In genomic region chr2:46793423-46794416, GRCh38 we compare ENCODE assay signal across 26 cellular contexts.
DNase-seq lines count a peak whose midpoint lies in the region; ATAC-seq, FAIRE-seq and TF ChIP-seq lines count a peak whose summit lies in the region.
"Had no signal": no experiment of that assay in that cellular context is flagged by ENCODE, and none has a peak within 500 bp of the region (broad histone marks: within the 10 kb centered on the region; RNA-seq: fewer than 3 reads in every experiment).

No MANE protein-coding gene starts in this region.

- no peak for DNase-seq in left ventricle myocardium superior
- DNase-seq in right atrium auricular region (ENCODE audit: low spot score): no peak
- DNase-seq in left kidney (ENCODE audit: low read depth, low spot score): peak; percentile 18
- DNase-seq in nephron progenitor cell: no peak
- DNase-seq in urothelium cell line (ENCODE audit: low spot score): no peak
- DNase-seq in D721Med (ENCODE audit: insufficient read length, low spot score): no peak
- no peak for DNase-seq in CD8-positive, alpha-beta T cell
- DNase-seq: activated CD4-positive, alpha-beta T cell treated with anti-CD3 and anti-CD28 coated beads for 4 hours; activated gamma-delta T cell treated with Interleukin-2 at 50 U/mL for 16 hours; activated T-cell treated with anti-CD3 and anti-CD28 coated beads, Interleukin-2, amount 50 U/mL, for 24 hours; AML-193; CD4-positive, alpha-beta memory T cell; DMS53; esophagus squamous epithelium; gastrocnemius medialis; GDM1; islet precursor cell; Karpas-422; NCI-H1092; NCI-H187 treated with DMSO at 0.1 percent for 48 hours had no signal

- H3K4me1 ChIP-seq in right atrium auricular region: no peaks in the 10 kb centered on the region
- H3K4me1 ChIP-seq in CD8-positive, alpha-beta T cell (ENCODE audit: insufficient read depth, low read length): no peaks in the 10 kb centered on the region
- H3K4me1 ChIP-seq: breast epithelium, esophagus squamous epithelium, gastrocnemius medialis, prostate gland had no signal

- H3K4me1 Mint-ChIP-seq in nephron progenitor cell: no peaks in the 10 kb centered on the region
- H3K4me1 Mint-ChIP-seq in CD8-positive, alpha-beta T cell (ENCODE audit: low read depth): no peaks in the 10 kb centered on the region
- H3K4me1 Mint-ChIP-seq: CD4-positive, alpha-beta memory T cell; GM23338 had no signal

- peaks cover 4% of the 10 kb centered on the region for H3K27me3 Mint-ChIP-seq in nephron progenitor cell (ENCODE audit: low read depth, poor library complexity)
- peaks cover 2% of the 10 kb centered on the region for H3K27me3 Mint-ChIP-seq in CD8-positive, alpha-beta T cell (ENCODE audit: low read depth)

- peaks cover 25% of the 10 kb centered on the region for H3K9me3 Mint-ChIP-seq in nephron progenitor cell
- peaks cover 13% of the 10 kb centered on the region for H3K9me3 Mint-ChIP-seq in CD8-positive, alpha-beta T cell
- H3K9me3 Mint-ChIP-seq: GM23338; natural killer cell treated with Interleukin-12 subunit alpha and Interleukin-12 subunit beta and Interleukin-15 and Interleukin-18, amount 100 ng/mL, for 72 hours had no signal

- CTCF ChIA-PET in CD8-positive, alpha-beta T cell (lab: Charles Lee): no interaction called here

- H3K27ac Mint-ChIP-seq in nephron progenitor cell: peak overlapping the region; percentile 85
- H3K27ac Mint-ChIP-seq in CD8-positive, alpha-beta T cell: no peak overlapping the region
- H3K27ac Mint-ChIP-seq: activated T-cell treated with anti-CD3 and anti-CD28 coated beads, Interleukin-2, amount 50 U/mL, for 24 hours; CD4-positive, alpha-beta memory T cell; GM23338; natural killer cell treated with Interleukin-12 subunit alpha and Interleukin-12 subunit beta and Interleukin-15 and Interleukin-18, amount 100 ng/mL, for 72 hours had no signal

- H3K4me3 ChIP-seq in right atrium auricular region: no peak overlapping the region
- H3K4me3 ChIP-seq in CD8-positive, alpha-beta T cell (ENCODE audit: low read depth, low read length): no peak overlapping the region
- H3K4me3 ChIP-seq: breast epithelium, esophagus squamous epithelium, gastrocnemius medialis, GM23338, prostate gland had no signal

- no peaks in the 10 kb centered on the region for H3K9me3 ChIP-seq in right atrium auricular region
- no peaks in the 10 kb centered on the region for H3K9me3 ChIP-seq in CD8-positive, alpha-beta T cell (ENCODE audit: low read length)
- H3K9me3 ChIP-seq: breast epithelium, esophagus squamous epithelium, gastrocnemius medialis, prostate gland had no signal

- TF ChIP-seq CTCF in right atrium auricular region (IDR thresholded peaks at IDR 0.05): no peak
- no peak for TF ChIP-seq CTCF in nephron progenitor cell (IDR thresholded peaks at IDR 0.05)
- TF ChIP-seq CTCF in D721Med (IDR thresholded peaks at IDR 0.05; ENCODE audit: insufficient read depth, missing control alignments): no peak
- TF ChIP-seq CTCF in CD8-positive, alpha-beta T cell (IDR thresholded peaks at IDR 0.05): no peak

- intact Hi-C loops in left ventricle myocardium superior (cut with micrococcal nuclease): no loop called here
- intact Hi-C loops in CD8-positive, alpha-beta T cell (cut with DNase I, micrococcal nuclease): no loop called here

- no peaks in the 10 kb centered on the region for H3K36me3 ChIP-seq in right atrium auricular region
- no peaks in the 10 kb centered on the region for H3K36me3 ChIP-seq in CD8-positive, alpha-beta T cell (ENCODE audit: insufficient read depth, low read length)
- H3K36me3 ChIP-seq: breast epithelium, esophagus squamous epithelium, gastrocnemius medialis, prostate gland had no signal

- H3K4me3 Mint-ChIP-seq in nephron progenitor cell: no peak overlapping the region
- no peak overlapping the region for H3K4me3 Mint-ChIP-seq in CD8-positive, alpha-beta T cell
- H3K4me3 Mint-ChIP-seq: activated T-cell treated with anti-CD3 and anti-CD28 coated beads, Interleukin-2, amount 50 U/mL, for 24 hours; CD4-positive, alpha-beta memory T cell; GM23338; natural killer cell treated with Interleukin-12 subunit alpha and Interleukin-12 subunit beta and Interleukin-15 and Interleukin-18, amount 100 ng/mL, for 72 hours had no signal

- ATAC-seq in left ventricle myocardium superior (peak; percentile 60), GM18909 (IDR thresholded peaks at IDR 0.05; ENCODE audit: poor library complexity, unreplicated experiment) (no peak)
- ATAC-seq in CD8-positive, alpha-beta T cell: no peak
- ATAC-seq: gastrocnemius medialis; GM23338; natural killer cell treated with Interleukin-12 subunit alpha and Interleukin-12 subunit beta and Interleukin-15 and Interleukin-18, amount 100 ng/mL, for 72 hours had no signal

- POLR2A ChIA-PET in CD8-positive, alpha-beta T cell (lab: Charles Lee): no interaction called here

- H3K27me3 ChIP-seq in right atrium auricular region: no peaks in the 10 kb centered on the region
- H3K27me3 ChIP-seq in CD8-positive, alpha-beta T cell (ENCODE audit: insufficient read depth, low read length): no peaks in the 10 kb centered on the region
- H3K27me3 ChIP-seq: breast epithelium, esophagus squamous epithelium, gastrocnemius medialis had no signal

- H3K36me3 Mint-ChIP-seq in nephron progenitor cell (ENCODE audit: low read depth): no peaks in the 10 kb centered on the region
- no peaks in the 10 kb centered on the region for H3K36me3 Mint-ChIP-seq in CD8-positive, alpha-beta T cell
- H3K36me3 Mint-ChIP-seq: CD4-positive, alpha-beta memory T cell; natural killer cell treated with Interleukin-12 subunit alpha and Interleukin-12 subunit beta and Interleukin-15 and Interleukin-18, amount 100 ng/mL, for 72 hours had no signal

- no peak overlapping the region for H3K27ac ChIP-seq in right atrium auricular region
- no peak overlapping the region for H3K27ac ChIP-seq in CD8-positive, alpha-beta T cell (ENCODE audit: low read depth, low read length)
- H3K27ac ChIP-seq: breast epithelium, esophagus squamous epithelium, gastrocnemius medialis, prostate gland had no signal

- peak; percentile 66 for FAIRE-seq in urothelium cell line (lab: Jason Lieb, UNC)
- no peak for FAIRE-seq in D721Med (lab: Jason Lieb, UNC)
- FAIRE-seq: colon had no signal
